ENCODE assay signal across 1 cellular context in the genomic region with DNA sequence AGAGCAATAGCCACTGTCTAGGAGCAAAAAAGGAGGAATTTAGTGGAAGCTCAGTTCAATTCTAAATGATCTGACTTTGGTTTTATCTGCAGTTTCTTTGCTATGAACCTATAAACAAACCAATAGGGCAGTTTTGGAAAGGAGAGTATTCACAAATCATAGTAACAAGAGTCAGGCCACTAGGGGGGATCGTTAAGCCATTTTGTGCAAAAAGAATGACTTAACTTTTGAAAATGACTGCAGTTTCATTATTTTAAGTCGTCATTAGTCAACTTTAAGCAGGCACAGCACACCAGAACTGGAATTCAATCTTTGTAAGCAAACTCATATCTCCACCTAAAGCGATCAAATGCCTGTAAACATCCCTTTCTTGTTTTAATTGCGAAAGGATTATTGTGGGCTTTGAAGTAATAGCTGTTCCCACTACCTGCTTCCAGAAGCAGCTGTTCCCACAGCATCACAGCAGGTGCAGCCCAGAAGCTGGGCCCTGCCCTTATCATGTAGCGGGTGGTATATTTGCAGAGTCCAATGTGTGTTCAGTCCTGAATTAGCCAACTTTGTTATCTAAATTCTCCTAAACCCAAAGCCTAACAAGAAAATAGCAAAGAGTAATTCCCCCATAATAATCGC.
TF ChIP-seq lines count a peak whose summit lies in the region.

No MANE protein-coding gene starts in this region.

TF ChIP-seq in GM23338, 12 proteins besides CTCF, POLR2A, EP300 and RAD21 (continued from another document):
- TF ChIP-seq, protein P1, sequence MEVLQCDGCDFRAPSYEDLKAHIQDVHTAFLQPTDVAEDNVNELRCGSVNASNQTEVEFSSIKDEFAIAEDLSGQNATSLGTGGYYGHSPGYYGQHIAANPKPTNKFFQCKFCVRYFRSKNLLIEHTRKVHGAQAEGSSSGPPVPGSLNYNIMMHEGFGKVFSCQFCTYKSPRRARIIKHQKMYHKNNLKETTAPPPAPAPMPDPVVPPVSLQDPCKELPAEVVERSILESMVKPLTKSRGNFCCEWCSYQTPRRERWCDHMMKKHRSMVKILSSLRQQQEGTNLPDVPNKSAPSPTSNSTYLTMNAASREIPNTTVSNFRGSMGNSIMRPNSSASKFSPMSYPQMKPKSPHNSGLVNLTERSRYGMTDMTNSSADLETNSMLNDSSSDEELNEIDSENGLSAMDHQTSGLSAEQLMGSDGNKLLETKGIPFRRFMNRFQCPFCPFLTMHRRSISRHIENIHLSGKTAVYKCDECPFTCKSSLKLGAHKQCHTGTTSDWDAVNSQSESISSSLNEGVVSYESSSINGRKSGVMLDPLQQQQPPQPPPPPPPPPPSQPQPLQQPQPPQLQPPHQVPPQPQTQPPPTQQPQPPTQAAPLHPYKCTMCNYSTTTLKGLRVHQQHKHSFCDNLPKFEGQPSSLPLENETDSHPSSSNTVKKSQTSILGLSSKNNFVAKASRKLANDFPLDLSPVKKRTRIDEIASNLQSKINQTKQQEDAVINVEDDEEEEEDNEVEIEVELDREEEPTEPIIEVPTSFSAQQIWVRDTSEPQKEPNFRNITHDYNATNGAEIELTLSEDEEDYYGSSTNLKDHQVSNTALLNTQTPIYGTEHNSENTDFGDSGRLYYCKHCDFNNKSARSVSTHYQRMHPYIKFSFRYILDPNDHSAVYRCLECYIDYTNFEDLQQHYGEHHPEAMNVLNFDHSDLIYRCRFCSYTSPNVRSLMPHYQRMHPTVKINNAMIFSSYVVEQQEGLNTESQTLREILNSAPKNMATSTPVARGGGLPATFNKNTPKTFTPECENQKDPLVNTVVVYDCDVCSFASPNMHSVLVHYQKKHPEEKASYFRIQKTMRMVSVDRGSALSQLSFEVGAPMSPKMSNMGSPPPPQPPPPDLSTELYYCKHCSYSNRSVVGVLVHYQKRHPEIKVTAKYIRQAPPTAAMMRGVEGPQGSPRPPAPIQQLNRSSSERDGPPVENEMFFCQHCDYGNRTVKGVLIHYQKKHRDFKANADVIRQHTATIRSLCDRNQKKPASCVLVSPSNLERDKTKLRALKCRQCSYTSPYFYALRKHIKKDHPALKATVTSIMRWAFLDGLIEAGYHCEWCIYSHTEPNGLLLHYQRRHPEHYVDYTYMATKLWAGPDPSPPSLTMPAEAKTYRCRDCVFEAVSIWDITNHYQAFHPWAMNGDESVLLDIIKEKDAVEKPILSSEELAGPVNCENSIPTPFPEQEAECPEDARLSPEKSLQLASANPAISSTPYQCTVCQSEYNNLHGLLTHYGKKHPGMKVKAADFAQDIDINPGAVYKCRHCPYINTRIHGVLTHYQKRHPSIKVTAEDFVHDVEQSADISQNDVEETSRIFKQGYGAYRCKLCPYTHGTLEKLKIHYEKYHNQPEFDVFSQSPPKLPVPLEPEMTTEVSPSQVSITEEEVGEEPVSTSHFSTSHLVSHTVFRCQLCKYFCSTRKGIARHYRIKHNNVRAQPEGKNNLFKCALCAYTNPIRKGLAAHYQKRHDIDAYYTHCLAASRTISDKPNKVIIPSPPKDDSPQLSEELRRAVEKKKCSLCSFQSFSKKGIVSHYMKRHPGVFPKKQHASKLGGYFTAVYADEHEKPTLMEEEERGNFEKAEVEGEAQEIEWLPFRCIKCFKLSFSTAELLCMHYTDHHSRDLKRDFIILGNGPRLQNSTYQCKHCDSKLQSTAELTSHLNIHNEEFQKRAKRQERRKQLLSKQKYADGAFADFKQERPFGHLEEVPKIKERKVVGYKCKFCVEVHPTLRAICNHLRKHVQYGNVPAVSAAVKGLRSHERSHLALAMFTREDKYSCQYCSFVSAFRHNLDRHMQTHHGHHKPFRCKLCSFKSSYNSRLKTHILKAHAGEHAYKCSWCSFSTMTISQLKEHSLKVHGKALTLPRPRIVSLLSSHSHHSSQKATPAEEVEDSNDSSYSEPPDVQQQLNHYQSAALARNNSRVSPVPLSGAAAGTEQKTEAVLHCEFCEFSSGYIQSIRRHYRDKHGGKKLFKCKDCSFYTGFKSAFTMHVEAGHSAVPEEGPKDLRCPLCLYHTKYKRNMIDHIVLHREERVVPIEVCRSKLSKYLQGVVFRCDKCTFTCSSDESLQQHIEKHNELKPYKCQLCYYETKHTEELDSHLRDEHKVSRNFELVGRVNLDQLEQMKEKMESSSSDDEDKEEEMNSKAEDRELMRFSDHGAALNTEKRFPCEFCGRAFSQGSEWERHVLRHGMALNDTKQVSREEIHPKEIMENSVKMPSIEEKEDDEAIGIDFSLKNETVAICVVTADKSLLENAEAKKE (CRISPR knock-in tag; IDR thresholded peaks at IDR 0.05) = no peak
- no peak for TF ChIP-seq EZH2 (IDR thresholded peaks at IDR 0.05; ENCODE audit: low read depth, unreplicated experiment)
TF ChIP-seq in GM23338: peak in this region for 0.
